28 cellular contexts compared by ENCODE assay signal in genomic region chr11:115444542-115444941, GRCh38. TPM values are rescaled to one million over a fixed set of nuclear protein-coding genes. Genes with fewer than 3 reads are reported as not detected.
"Had no signal": no experiment of that assay in that cellular context is flagged by ENCODE, and none has a peak within 500 bp of the region (broad histone marks: within the 10 kb centered on the region; RNA-seq: fewer than 3 reads in every experiment).

No MANE protein-coding gene starts in this region.

- H3K4me1 ChIP-seq: body of pancreas had no signal

- H3K4me3 ChIP-seq: adrenal gland, body of pancreas, heart left ventricle had no signal

- H3K27me3 Mint-ChIP-seq: activated B cell treated with CpG ODN at 0.5 μM for 24 hours; activated CD4-positive, alpha-beta memory T cell treated with anti-CD3 and anti-CD28 coated beads for 36 hours; activated CD4-positive, alpha-beta T cell treated with anti-CD3 and anti-CD28 coated beads, Interleukin-2, amount 10 ng/mL, durations not matched to agents 24 days and 14 days; activated CD8-positive, alpha-beta memory T cell treated with anti-CD3 and anti-CD28 coated beads, Interleukin-2, amount 10 ng/mL, durations not matched to agents 7 days and 5 days; activated naive CD4-positive, alpha-beta T cell treated with anti-CD3 and anti-CD28 coated beads, Interleukin-2, amount 50 U/mL, for 24 hours; activated naive CD8-positive, alpha-beta T cell treated with anti-CD3 and anti-CD28 coated beads, Interleukin-2, amount 50 U/mL, for 24 hours had no signal

- H3K4me1 Mint-ChIP-seq: activated B cell treated with CpG ODN at 0.5 μM for 24 hours; activated CD4-positive, alpha-beta T cell treated with anti-CD3 and anti-CD28 coated beads, Interleukin-2, amount 10 ng/mL, durations not matched to agents 24 days and 14 days; activated CD8-positive, alpha-beta memory T cell treated with anti-CD3 and anti-CD28 coated beads, Interleukin-2, amount 10 ng/mL, durations not matched to agents 7 days and 5 days; activated naive CD4-positive, alpha-beta T cell treated with anti-CD3 and anti-CD28 coated beads, Interleukin-2, amount 50 U/mL, for 24 hours; activated naive CD8-positive, alpha-beta T cell treated with anti-CD3 and anti-CD28 coated beads for 36 hours; activated naive CD8-positive, alpha-beta T cell treated with anti-CD3 and anti-CD28 coated beads, Interleukin-2, amount 50 U/mL, for 24 hours had no signal

- H3K4me3 Mint-ChIP-seq: activated B cell treated with CpG ODN at 0.5 μM for 24 hours; activated CD4-positive, alpha-beta memory T cell treated with anti-CD3 and anti-CD28 coated beads for 36 hours; activated CD4-positive, alpha-beta T cell treated with anti-CD3 and anti-CD28 coated beads, Interleukin-2, amount 10 ng/mL, durations not matched to agents 24 days and 14 days; activated CD8-positive, alpha-beta memory T cell treated with anti-CD3 and anti-CD28 coated beads, Interleukin-2, amount 10 ng/mL, durations not matched to agents 7 days and 5 days; activated CD8-positive, alpha-beta T cell treated with anti-CD3 and anti-CD28 coated beads, Interleukin-2, amount 10 ng/mL, durations not matched to agents 7 days and 5 days; activated naive CD4-positive, alpha-beta T cell treated with anti-CD3 and anti-CD28 coated beads for 36 hours; activated naive CD4-positive, alpha-beta T cell treated with anti-CD3 and anti-CD28 coated beads, Interleukin-2, amount 50 U/mL, for 24 hours; activated naive CD8-positive, alpha-beta T cell treated with anti-CD3 and anti-CD28 coated beads for 36 hours; activated naive CD8-positive, alpha-beta T cell treated with anti-CD3 and anti-CD28 coated beads, Interleukin-2, amount 50 U/mL, for 24 hours; activated T-helper 1 cell treated with anti-CD3 and anti-CD28 coated beads, Interleukin-12 subunit alpha, Interleukin-12 subunit beta, Interleukin-2, Interleukin-4 antibody, amounts not matched to agents 30 ng/mL and 10 ng/mL and 1 ng/mL, durations not matched to agents 14 hours and 24 hours and 36 hours had no signal

- H3K36me3 Mint-ChIP-seq: activated naive CD8-positive, alpha-beta T cell treated with anti-CD3 and anti-CD28 coated beads for 36 hours had no signal

- H3K27ac ChIP-seq: adrenal gland, body of pancreas, heart left ventricle, WERI-Rb-1 had no signal

- H3K36me3 ChIP-seq: adrenal gland, heart left ventricle, WERI-Rb-1 had no signal

- H3K27me3 ChIP-seq: adrenal gland, body of pancreas, heart left ventricle had no signal

- FAIRE-seq: colon, frontal cortex had no signal

- H3K27ac Mint-ChIP-seq: activated B cell treated with CpG ODN at 0.5 μM for 24 hours; activated CD4-positive, alpha-beta memory T cell treated with anti-CD3 and anti-CD28 coated beads for 36 hours; activated CD4-positive, alpha-beta T cell treated with anti-CD3 and anti-CD28 coated beads, Interleukin-2, amount 10 ng/mL, durations not matched to agents 24 days and 14 days; activated CD8-positive, alpha-beta memory T cell treated with anti-CD3 and anti-CD28 coated beads, Interleukin-2, amount 10 ng/mL, durations not matched to agents 7 days and 5 days; activated CD8-positive, alpha-beta T cell treated with anti-CD3 and anti-CD28 coated beads, Interleukin-2, amount 10 ng/mL, durations not matched to agents 7 days and 5 days; activated naive CD4-positive, alpha-beta T cell treated with anti-CD3 and anti-CD28 coated beads for 36 hours; activated naive CD4-positive, alpha-beta T cell treated with anti-CD3 and anti-CD28 coated beads, Interleukin-2, amount 50 U/mL, for 24 hours; activated naive CD8-positive, alpha-beta T cell treated with anti-CD3 and anti-CD28 coated beads for 36 hours; activated naive CD8-positive, alpha-beta T cell treated with anti-CD3 and anti-CD28 coated beads, Interleukin-2, amount 50 U/mL, for 24 hours; activated T-helper 1 cell treated with anti-CD3 and anti-CD28 coated beads, Interleukin-12 subunit alpha, Interleukin-12 subunit beta, Interleukin-2, Interleukin-4 antibody, amounts not matched to agents 30 ng/mL and 10 ng/mL and 1 ng/mL, durations not matched to agents 14 hours and 24 hours and 36 hours; activated T-helper 2 cell treated with anti-CD3 and anti-CD28 coated beads, Interferon-gamma antibody, Interleukin-2, Interleukin-4, amounts not matched to agents 10 μg/mL and 5 μg/mL and 100 μg/mL, durations not matched to agents 14 hours and 24 hours and 36 hours had no signal

- DNase-seq: activated B cell treated with CpG ODN at 0.5 μM for 24 hours; activated CD4-positive, alpha-beta memory T cell treated with anti-CD3 and anti-CD28 coated beads for 36 hours; activated CD4-positive, alpha-beta T cell treated with anti-CD3 and anti-CD28 coated beads, Interleukin-2, amount 10 ng/mL, durations not matched to agents 24 days and 14 days; activated CD8-positive, alpha-beta memory T cell treated with anti-CD3 and anti-CD28 coated beads, Interleukin-2, amount 10 ng/mL, durations not matched to agents 7 days and 5 days; activated CD8-positive, alpha-beta memory T cell treated with anti-CD3 and anti-CD28 coated beads, Interleukin-2, amount 50 U/mL, for 4 hours; activated CD8-positive, alpha-beta T cell treated with anti-CD3 and anti-CD28 coated beads, Interleukin-2, amount 10 ng/mL, durations not matched to agents 7 days and 5 days; activated effector memory CD4-positive, alpha-beta T cell treated with anti-CD3 and anti-CD28 coated beads, Interleukin-2, amount 50 U/mL, for 16 hours; activated naive CD4-positive, alpha-beta T cell treated with anti-CD3 and anti-CD28 coated beads for 36 hours; activated naive CD8-positive, alpha-beta T cell treated with anti-CD3 and anti-CD28 coated beads for 36 hours; activated naive CD8-positive, alpha-beta T cell treated with anti-CD3 and anti-CD28 coated beads, Interleukin-2, amount 50 U/mL, for 24 hours; activated T-cell treated with anti-CD3 and anti-CD28 coated beads, Interleukin-2, amount 50 U/mL, for 1 hour; activated T-cell treated with anti-CD3 and anti-CD28 coated beads, Interleukin-2, amount 50 U/mL, for 48 hours; adrenal gland; amygdala; aorta; body of pancreas; caudate nucleus; effector CD8-positive, alpha-beta T cell; foreskin fibroblast; glutamatergic neuron; heart left ventricle; T-helper 2 cell; WERI-Rb-1 had no signal

RNA-seq across cellular contexts. Expression of gene CADM1, which starts 59.7 kb away (rescaled TPM):
- total RNA-seq: activated naive CD8-positive, alpha-beta T cell treated with anti-CD3 and anti-CD28 coated beads for 36 hours; activated T-helper 1 cell treated with anti-CD3 and anti-CD28 coated beads, Interleukin-12 subunit alpha, Interleukin-12 subunit beta, Interleukin-2, Interleukin-4 antibody, amounts not matched to agents 30 ng/mL and 10 ng/mL and 1 ng/mL, durations not matched to agents 14 hours and 24 hours and 36 hours had no signal
